1 cellular context compared by ENCODE assay signal in the genomic region with DNA sequence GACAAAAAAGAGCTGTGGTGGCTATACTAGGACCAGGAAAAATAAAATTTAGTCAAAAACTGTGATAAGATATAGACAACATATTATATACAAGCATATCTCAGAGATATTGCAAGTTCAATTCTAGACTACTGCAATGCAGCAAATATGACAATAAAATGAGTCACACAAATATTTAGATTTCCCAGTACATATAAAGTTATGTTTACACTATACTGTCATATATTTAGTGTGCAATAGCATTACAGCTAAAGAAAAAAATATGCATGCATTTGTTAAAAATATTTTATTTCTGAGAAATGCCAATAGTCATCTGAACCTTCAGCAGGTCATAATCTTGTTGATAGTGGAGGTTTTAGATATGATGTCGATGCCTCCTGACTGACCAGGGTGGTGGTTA.
TF ChIP-seq lines count a peak whose summit lies in the region.

No MANE protein-coding gene starts in this region.

TF ChIP-seq in A549, 52 proteins besides CTCF, POLR2A, EP300 and RAD21 (continued from another document):
- no peak for TF ChIP-seq E2F6 (IDR thresholded peaks at IDR 0.05; ENCODE audit: borderline replicate concordance, low read depth)
- TF ChIP-seq ZSCAN20 (CRISPR knock-in tag; IDR thresholded peaks at IDR 0.05): no peak
- TF ChIP-seq MYC (IDR thresholded peaks at IDR 0.05; ENCODE audit: borderline replicate concordance, low read length): no peak
- no peak for TF ChIP-seq FOSL2 (IDR thresholded peaks at IDR 0.05)
- no peak for TF ChIP-seq FOSL2 (CRISPR knock-in tag; IDR thresholded peaks at IDR 0.05)
- TF ChIP-seq CEBPB (IDR thresholded peaks at IDR 0.05): no peak
